ENCODE assay signal across 12 cellular contexts in the genomic region with DNA sequence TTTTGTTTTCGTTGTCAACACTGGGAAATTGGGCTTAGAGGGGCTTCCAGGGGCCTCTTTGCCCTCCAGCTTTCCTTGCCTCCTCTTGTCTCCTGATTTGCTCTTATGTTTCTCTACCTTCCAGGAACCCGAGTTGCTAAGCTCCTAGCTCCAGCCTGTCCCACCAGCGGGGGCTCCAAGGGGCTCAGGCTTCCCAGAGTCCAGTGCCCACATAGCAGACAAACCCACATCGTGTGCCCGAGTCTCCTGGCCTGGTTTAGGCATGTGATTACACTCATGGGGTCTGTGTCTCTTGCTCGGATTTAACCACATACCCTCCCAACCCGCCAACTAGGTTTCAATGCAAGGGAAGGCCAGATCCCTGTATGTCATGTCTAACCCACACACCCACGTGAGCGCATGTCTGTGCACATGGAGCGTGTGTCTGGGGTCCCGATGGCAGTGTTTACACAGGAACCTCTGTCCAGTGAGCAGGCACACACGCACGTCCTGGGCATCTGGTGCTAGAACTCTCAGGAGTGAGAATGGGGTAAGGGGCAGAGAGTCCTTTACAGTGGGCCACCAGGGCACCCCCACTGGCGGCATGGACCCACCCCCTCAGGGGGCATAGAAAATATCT.
DNase-seq lines count a peak whose midpoint lies in the region; ATAC-seq, FAIRE-seq and TF ChIP-seq lines count a peak whose summit lies in the region.
"Had no signal": no experiment of that assay in that cellular context is flagged by ENCODE, and none has a peak within 500 bp of the region (broad histone marks: within the 10 kb centered on the region; RNA-seq: fewer than 3 reads in every experiment).

No MANE protein-coding gene starts in this region.

- CTCF ChIA-PET in HepG2 (lab: Yijun Ruan, JAX; ENCODE audit: low intra/inter-chr PET ratio, low total read pairs): interaction anchor here (0.7 to 1.5 kb wide), 2 partner anchors 45 to 46 kb away, joined by 3 to 5 read pairs; no protein-coding TSS in a partner anchor

- in situ Hi-C loops in HepG2 (cut with HindIII; ENCODE audit: extremely low pct_ligation_motif_present, low pct_unique_long_range_greater_than_20kb): no loop called here

- no peak for ATAC-seq in HepG2
- ATAC-seq in right lobe of liver: no peak

- POLR2A ChIA-PET in HepG2 (lab: Yijun Ruan, JAX): interaction anchor here (1.0 kb wide), 1 partner anchor 45 kb away, joined by 3 read pairs; no protein-coding TSS in a partner anchor

- no peak overlapping the region for H2AK5ac ChIP-seq in neuronal stem cell (ENCODE audit: low read depth, low read length)

- peak overlapping the region; percentile 40 for H3K23ac ChIP-seq in neuronal stem cell (ENCODE audit: low read depth, low read length, poor library complexity)

- H3K36me3 ChIP-seq in HepG2 (replicated peaks in 1 of 2; ENCODE audit: control insufficient read depth in 1 of 2, insufficient read depth in 2 of 2, low read length in 2 of 2) (no peaks in the 10 kb centered on the region), right lobe of liver (no peaks in the 10 kb centered on the region), adipocyte (ENCODE audit: control insufficient read depth, insufficient read depth, low read length, severe bottlenecking) (no peaks in the 10 kb centered on the region), neuronal stem cell (replicated peaks in 1 of 2; ENCODE audit: control insufficient read depth in 2 of 2, insufficient read depth in 2 of 2, low read length in 2 of 2) (no peaks in the 10 kb centered on the region)

- no peaks in the 10 kb centered on the region for H4K20me1 ChIP-seq in HepG2 (ENCODE audit: insufficient read depth, low read length)

- no peak for TF ChIP-seq EP300 in HepG2 (IDR thresholded peaks at IDR 0.05; ENCODE audit: low read depth in 2 of 2, low read length in 2 of 2)
- no peak for TF ChIP-seq EP300 in HepG2 (CRISPR knock-in tag; IDR thresholded peaks at IDR 0.05; ENCODE audit: borderline replicate concordance)

- TF ChIP-seq POLR2A in HepG2 (IDR thresholded peaks at IDR 0.05; ENCODE audit: insufficient read depth in 1 of 2, low read depth in 2 of 2, low read length in 2 of 2) (no peak), right lobe of liver (IDR thresholded peaks at IDR 0.05) (no peak)

- no peak overlapping the region for H2BK120ac ChIP-seq in neuronal stem cell (ENCODE audit: low read depth, low read length)

- H3K27ac ChIP-seq in HepG2 (ENCODE audit: extremely low read length, insufficient read depth, low read length) (no peak overlapping the region), right lobe of liver (no peak overlapping the region), neuronal stem cell (replicated peaks; ENCODE audit: low read length) (no peak overlapping the region)

- H3K4me2 ChIP-seq in HepG2 (ENCODE audit: low read depth, low read length) (no peak overlapping the region), neuronal stem cell (ENCODE audit: insufficient read depth, low read length, poor library complexity, severe bottlenecking) (no peak overlapping the region)

- H2BK15ac ChIP-seq in neuronal stem cell (ENCODE audit: low read length): no peak overlapping the region

- no peak for TF ChIP-seq CTCF in HepG2 (CRISPR knock-in tag; IDR thresholded peaks at IDR 0.05)
- no peak for TF ChIP-seq CTCF in right lobe of liver (IDR thresholded peaks at IDR 0.05)

- H3K9ac ChIP-seq in HepG2 (ENCODE audit: insufficient read depth, low read depth, low read length): no peak overlapping the region
- peak overlapping the region; percentile 79 for H3K9ac ChIP-seq in adipocyte (ENCODE audit: low read length)
- peak overlapping the region; percentile 24 for H3K9ac ChIP-seq in neuronal stem cell (ENCODE audit: low read depth, low read length, poor library complexity)

- 65% methylated on average over 14 of the region's 14 CpGs for WGBS in HepG2 (ENCODE audit: low lambda C conversion rate)
- WGBS in right lobe of liver (ENCODE audit: insufficient coverage, low coverage, low lambda C conversion rate, missing lambda C conversion rate): 78% methylated on average over 10 of the region's 14 CpGs
- WGBS in neuronal stem cell (ENCODE audit: extremely low coverage in 2 of 2, insufficient read length in 2 of 2, insufficient replicate concordance in 1 of 2), 2 donors: no CpG with 5 or more reads among the region's 14 CpGs

- H3K9me3 ChIP-seq in HepG2 (ENCODE audit: low read length) (no peaks in the 10 kb centered on the region), right lobe of liver (no peaks in the 10 kb centered on the region), adipocyte (ENCODE audit: control insufficient read depth, low read length) (peaks cover 3% of the 10 kb centered on the region), neuronal stem cell (replicated peaks in 1 of 2; ENCODE audit: control insufficient read depth in 2 of 2, insufficient read depth in 1 of 2, low read depth in 1 of 2, low read length in 2 of 2) (peaks cover 0 to 9% of the 10 kb centered on the region in 2 donors)

- no TSS peak for BruUV-seq in HepG2 (replicated peaks; lab: Mats Ljungman, UMichigan)

- H2AFZ ChIP-seq in HepG2 (ENCODE audit: low read length) (no peak overlapping the region), neuronal stem cell (ENCODE audit: low read length) (no peak overlapping the region)

- DNase-seq in HepG2 (ENCODE audit: low spot score): no peak
- DNase-seq in right lobe of liver: no peak
- DNase-seq in adipocyte (ENCODE audit: low read depth): no peak
- no peak for DNase-seq in neuronal stem cell (ENCODE audit: low spot score)
- DNase-seq in nucleus accumbens (lab: John Stamatoyannopoulos, UW): no peak
- no peak for DNase-seq in DMS153 (lab: John Stamatoyannopoulos, UW)
- no peak for DNase-seq in T1000 (lab: John Stamatoyannopoulos, UW)
- no peak for DNase-seq in NCI-H524 (lab: John Stamatoyannopoulos, UW)
- DNase-seq: DMS79 treated with DMSO at 0.1 percent for 48 hours, NCI-H1105, NCI-H2081 treated with DMSO at 0.1 percent for 48 hours had no signal

- H3K27me3 ChIP-seq in HepG2 (ENCODE audit: control insufficient read depth in 1 of 2, insufficient read depth in 2 of 2, low read length in 2 of 2): peaks cover 0 to 9% of the 10 kb centered on the region in 2 experiments; a peak in 2 of 5 replicates
- no peaks in the 10 kb centered on the region for H3K27me3 ChIP-seq in right lobe of liver
- no peaks in the 10 kb centered on the region for H3K27me3 ChIP-seq in adipocyte (replicated peaks; ENCODE audit: control insufficient read depth, insufficient read depth, low read length)
- peaks cover 0 to 51% (median 0%) of the 10 kb centered on the region in 3 experiments for H3K27me3 ChIP-seq in neuronal stem cell (ENCODE audit: control insufficient read depth in 3 of 3, insufficient read depth in 3 of 3, low read depth in 1 of 3, low read length in 3 of 3)

- no peak overlapping the region for H3K18ac ChIP-seq in neuronal stem cell (ENCODE audit: low read length)

- peak overlapping the region; percentile 73 for H3K14ac ChIP-seq in neuronal stem cell (ENCODE audit: low read length)

- H3K79me1 ChIP-seq in neuronal stem cell (ENCODE audit: low read depth, low read length): no peaks in the 10 kb centered on the region

- H3K4ac ChIP-seq in neuronal stem cell (ENCODE audit: low read length): no peak overlapping the region

- FAIRE-seq in HepG2 (lab: Jason Lieb, UNC): no peak
- FAIRE-seq: G401.6 had no signal

- no peak overlapping the region for H4K8ac ChIP-seq in neuronal stem cell (ENCODE audit: low read depth, low read length)

- intact Hi-C loops in HepG2 (cut with micrococcal nuclease; ENCODE audit: unreplicated experiment): no loop called here
- intact Hi-C loops in right lobe of liver (cut with DNase I): no loop called here

- no peak overlapping the region for H2BK5ac ChIP-seq in neuronal stem cell (ENCODE audit: low read length)

- no peak overlapping the region for H3K4me3 ChIP-seq in HepG2 (replicated peaks in 1 of 3; ENCODE audit: insufficient read depth in 1 of 3, low read depth in 2 of 3, low read length in 3 of 3)
- no peak overlapping the region for H3K4me3 ChIP-seq in right lobe of liver
- no peak overlapping the region for H3K4me3 ChIP-seq in adipocyte (ENCODE audit: low read length)
- H3K4me3 ChIP-seq in neuronal stem cell (ENCODE audit: low read length in 2 of 2): peak overlapping the region in 1 of 2 donors; percentile 67

- H3K79me2 ChIP-seq in HepG2 (ENCODE audit: insufficient read depth, low read length): no peaks in the 10 kb centered on the region

- no peak for TF ChIP-seq RAD21 in HepG2 (CRISPR knock-in tag; IDR thresholded peaks at IDR 0.05)

- no peak overlapping the region for H4K91ac ChIP-seq in neuronal stem cell (ENCODE audit: low read depth, low read length, poor library complexity)

- no peak overlapping the region for H2BK12ac ChIP-seq in neuronal stem cell (ENCODE audit: low read length)

- H3K4me1 ChIP-seq in HepG2 (ENCODE audit: insufficient read depth, low read length) (peaks cover 44% of the 10 kb centered on the region), right lobe of liver (peaks cover 0 to 5% (median under 1%) of the 10 kb centered on the region in 4 donors), adipocyte (ENCODE audit: control insufficient read depth, insufficient read depth, low read length) (peaks cover 33% of the 10 kb centered on the region), neuronal stem cell (ENCODE audit: control insufficient read depth in 2 of 2, insufficient read depth in 1 of 2, low read depth in 1 of 2, low read length in 2 of 2) (no peaks in the 10 kb centered on the region)

TF ChIP-seq in HepG2, 621 proteins besides CTCF, POLR2A, EP300 and RAD21 (continues in another document):
- TF ChIP-seq, protein P1, sequence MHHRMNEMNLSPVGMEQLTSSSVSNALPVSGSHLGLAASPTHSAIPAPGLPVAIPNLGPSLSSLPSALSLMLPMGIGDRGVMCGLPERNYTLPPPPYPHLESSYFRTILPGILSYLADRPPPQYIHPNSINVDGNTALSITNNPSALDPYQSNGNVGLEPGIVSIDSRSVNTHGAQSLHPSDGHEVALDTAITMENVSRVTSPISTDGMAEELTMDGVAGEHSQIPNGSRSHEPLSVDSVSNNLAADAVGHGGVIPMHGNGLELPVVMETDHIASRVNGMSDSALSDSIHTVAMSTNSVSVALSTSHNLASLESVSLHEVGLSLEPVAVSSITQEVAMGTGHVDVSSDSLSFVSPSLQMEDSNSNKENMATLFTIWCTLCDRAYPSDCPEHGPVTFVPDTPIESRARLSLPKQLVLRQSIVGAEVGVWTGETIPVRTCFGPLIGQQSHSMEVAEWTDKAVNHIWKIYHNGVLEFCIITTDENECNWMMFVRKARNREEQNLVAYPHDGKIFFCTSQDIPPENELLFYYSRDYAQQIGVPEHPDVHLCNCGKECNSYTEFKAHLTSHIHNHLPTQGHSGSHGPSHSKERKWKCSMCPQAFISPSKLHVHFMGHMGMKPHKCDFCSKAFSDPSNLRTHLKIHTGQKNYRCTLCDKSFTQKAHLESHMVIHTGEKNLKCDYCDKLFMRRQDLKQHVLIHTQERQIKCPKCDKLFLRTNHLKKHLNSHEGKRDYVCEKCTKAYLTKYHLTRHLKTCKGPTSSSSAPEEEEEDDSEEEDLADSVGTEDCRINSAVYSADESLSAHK (CRISPR knock-in tag; IDR thresholded peaks at IDR 0.05; ENCODE audit: borderline replicate concordance): no peak
- no peak for TF ChIP-seq SP4 (CRISPR knock-in tag; IDR thresholded peaks at IDR 0.05)
